ENCODE assay signal across 18 cellular contexts in the genomic region with DNA sequence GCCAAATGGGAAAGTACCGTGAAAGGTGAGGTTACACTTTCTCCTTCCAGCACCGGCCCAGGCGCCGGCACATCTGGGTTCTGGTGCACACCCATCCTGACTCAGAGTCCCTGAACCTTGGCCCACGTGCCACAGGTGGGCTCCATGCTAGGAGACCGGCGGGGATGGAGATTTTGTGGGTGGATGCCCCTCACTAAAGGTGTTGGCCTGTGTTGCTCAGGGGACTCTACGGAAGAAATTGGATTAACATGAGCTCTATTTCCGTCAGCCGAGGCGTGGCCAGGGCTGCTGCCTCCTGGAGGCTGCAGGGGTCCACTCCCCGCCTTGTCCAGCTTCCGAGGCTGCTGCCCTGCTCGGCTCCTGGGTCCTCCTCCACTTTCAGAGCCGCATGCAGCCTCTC. TPM values are rescaled to one million over a fixed set of nuclear protein-coding genes. Genes with fewer than 3 reads are reported as not detected.
A peak's percentile ranks its signal among the peaks of the same experiment; 100 is the strongest.
DNase-seq lines count a peak whose midpoint lies in the region; ATAC-seq, FAIRE-seq and TF ChIP-seq lines count a peak whose summit lies in the region.
"Had no signal": no experiment of that assay in that cellular context is flagged by ENCODE, and none has a peak within 500 bp of the region (broad histone marks: within the 10 kb centered on the region; RNA-seq: fewer than 3 reads in every experiment).

No MANE protein-coding gene starts in this region.

- peaks cover 37% of the 10 kb centered on the region for H3K4me1 ChIP-seq in HepG2 (ENCODE audit: insufficient read depth, low read length)
- H3K4me1 ChIP-seq in right lobe of liver, result no peaks in the 10 kb centered on the region
- H3K4me1 ChIP-seq in neural progenitor cell, result no peaks in the 10 kb centered on the region

- TF ChIP-seq CTCF in HepG2 (CRISPR knock-in tag; IDR thresholded peaks at IDR 0.05) (no peak), right lobe of liver (IDR thresholded peaks at IDR 0.05) (no peak), WERI-Rb-1 (IDR thresholded peaks at IDR 0.05; ENCODE audit: low read depth, low read length) (peak; percentile 29; the same call in 1 of the 2 replicates), neural progenitor cell (IDR thresholded peaks at IDR 0.05) (peak; percentile 11)

- peaks cover 38 to 88% of the 10 kb centered on the region in 2 experiments for H3K36me3 ChIP-seq in HepG2 (replicated peaks in 1 of 2; ENCODE audit: control insufficient read depth in 1 of 2, insufficient read depth in 2 of 2, low read length in 2 of 2)
- peaks cover 0 to 26% (median under 1%) of the 10 kb centered on the region in 4 donors for H3K36me3 ChIP-seq in right lobe of liver
- peaks cover 9% of the 10 kb centered on the region for H3K36me3 ChIP-seq in WERI-Rb-1
- no peaks in the 10 kb centered on the region for H3K36me3 ChIP-seq in neural progenitor cell

- H3K27me3 ChIP-seq in HepG2 (ENCODE audit: control insufficient read depth in 1 of 2, insufficient read depth in 2 of 2, low read length in 2 of 2) (no peaks in the 10 kb centered on the region), right lobe of liver (no peaks in the 10 kb centered on the region), WERI-Rb-1 (ENCODE audit: insufficient read depth, low read depth, severe bottlenecking) (no peaks in the 10 kb centered on the region), neural progenitor cell (no peaks in the 10 kb centered on the region)

- ATAC-seq in HepG2, result no peak
- no peak for ATAC-seq in right lobe of liver
- ATAC-seq in HG02623 (IDR thresholded peaks at IDR 0.05; ENCODE audit: unreplicated experiment), result no peak

- no peak overlapping the region for H3K27ac Mint-ChIP-seq in neural progenitor cell
- H3K27ac Mint-ChIP-seq in activated T-helper 1 cell treated with anti-CD3 and anti-CD28 coated beads, Interleukin-12 subunit alpha, Interleukin-12 subunit beta, Interleukin-2, Interleukin-4 antibody, amounts not matched to agents 30 ng/mL and 10 ng/mL and 1 ng/mL, durations not matched to agents 14 hours and 24 hours and 36 hours, result no peak overlapping the region
- H3K27ac Mint-ChIP-seq: B cell had no signal

- H3K27ac ChIP-seq in HepG2 (ENCODE audit: extremely low read length, insufficient read depth, low read length), result no peak overlapping the region
- H3K27ac ChIP-seq in right lobe of liver, result no peak overlapping the region
- H3K27ac ChIP-seq in WERI-Rb-1, result peak overlapping the region; percentile 98
- H3K27ac ChIP-seq in neural progenitor cell, result no peak overlapping the region
- H3K27ac ChIP-seq: HL-60 had no signal

- POLR2A ChIA-PET in HepG2 (lab: Yijun Ruan, JAX), result no interaction called here

- no peaks in the 10 kb centered on the region for H3F3A ChIP-seq in neural progenitor cell (ENCODE audit: low read depth)

- no peaks in the 10 kb centered on the region for H3K9me3 Mint-ChIP-seq in neural progenitor cell
- H3K9me3 Mint-ChIP-seq in activated T-helper 1 cell treated with anti-CD3 and anti-CD28 coated beads, Interleukin-12 subunit alpha, Interleukin-12 subunit beta, Interleukin-2, Interleukin-4 antibody, amounts not matched to agents 30 ng/mL and 10 ng/mL and 1 ng/mL, durations not matched to agents 14 hours and 24 hours and 36 hours, result no peaks in the 10 kb centered on the region
- H3K9me3 Mint-ChIP-seq: CD4-positive, alpha-beta memory T cell had no signal

- no peak for DNase-seq in HepG2 (ENCODE audit: low spot score)
- DNase-seq in right lobe of liver, result no peak
- DNase-seq in WERI-Rb-1, result peak; percentile 61
- DNase-seq in neural progenitor cell (ENCODE audit: low spot score), result peak; percentile 35
- no peak for DNase-seq in stimulated activated naive CD4-positive, alpha-beta T cell treated with Interleukin-2 at 50 U/mL for 16 hours (lab: John Stamatoyannopoulos, UW)
- DNase-seq in activated T-helper 1 cell treated with anti-CD3 and anti-CD28 coated beads, Interleukin-12 subunit alpha, Interleukin-12 subunit beta, Interleukin-2, Interleukin-4 antibody, amounts not matched to agents 30 ng/mL and 10 ng/mL and 1 ng/mL, durations not matched to agents 14 hours and 24 hours and 36 hours (ENCODE audit: low spot score), result no peak
- no peak for DNase-seq in CD1c-positive myeloid dendritic cell (ENCODE audit: extremely low spot score)
- DNase-seq: C1 segment of cervical spinal cord; CD4-positive, alpha-beta memory T cell; COR-L47; DND-41; GDM1; HCEC 1CT had no signal

- BruUV-seq in HepG2 (replicated peaks; lab: Mats Ljungman, UMichigan), result no TSS peak

- H3K79me2 ChIP-seq in HepG2 (ENCODE audit: insufficient read depth, low read length) (peaks cover 94% of the 10 kb centered on the region), neural progenitor cell (ENCODE audit: low read depth) (no peaks in the 10 kb centered on the region)

- H3K9ac ChIP-seq in HepG2 (ENCODE audit: insufficient read depth, low read depth, low read length) (no peak overlapping the region), neural progenitor cell (no peak overlapping the region)

- H4K20me1 ChIP-seq in HepG2 (ENCODE audit: insufficient read depth, low read length), result peaks cover 94% of the 10 kb centered on the region
- H4K20me1 ChIP-seq in neural progenitor cell (ENCODE audit: low read depth), result peaks cover 7% of the 10 kb centered on the region

- no peak for FAIRE-seq in HepG2 (lab: Jason Lieb, UNC)
- FAIRE-seq: GM19239, H1 had no signal

- H3K4me2 ChIP-seq in HepG2 (ENCODE audit: low read depth, low read length) (no peak overlapping the region), neural progenitor cell (no peak overlapping the region)

- TF ChIP-seq RAD21 in HepG2 (CRISPR knock-in tag; IDR thresholded peaks at IDR 0.05), result no peak

- H3K36me3 Mint-ChIP-seq in neural progenitor cell, result peaks cover 2% of the 10 kb centered on the region
- H3K36me3 Mint-ChIP-seq in activated T-helper 1 cell treated with anti-CD3 and anti-CD28 coated beads, Interleukin-12 subunit alpha, Interleukin-12 subunit beta, Interleukin-2, Interleukin-4 antibody, amounts not matched to agents 30 ng/mL and 10 ng/mL and 1 ng/mL, durations not matched to agents 14 hours and 24 hours and 36 hours (ENCODE audit: low read depth), result peaks cover 8% of the 10 kb centered on the region

- in situ Hi-C loops in HepG2 (cut with HindIII; ENCODE audit: extremely low pct_ligation_motif_present, low pct_unique_long_range_greater_than_20kb), result no loop called here

- TF ChIP-seq EP300 in HepG2 (IDR thresholded peaks at IDR 0.05; ENCODE audit: low read depth in 2 of 2, low read length in 2 of 2), result no peak
- TF ChIP-seq EP300 in HepG2 (CRISPR knock-in tag; IDR thresholded peaks at IDR 0.05; ENCODE audit: borderline replicate concordance), result no peak

- no peak overlapping the region for H3K4me3 Mint-ChIP-seq in neural progenitor cell
- no peak overlapping the region for H3K4me3 Mint-ChIP-seq in activated T-helper 1 cell treated with anti-CD3 and anti-CD28 coated beads, Interleukin-12 subunit alpha, Interleukin-12 subunit beta, Interleukin-2, Interleukin-4 antibody, amounts not matched to agents 30 ng/mL and 10 ng/mL and 1 ng/mL, durations not matched to agents 14 hours and 24 hours and 36 hours
- H3K4me3 Mint-ChIP-seq: B cell; CD4-positive, alpha-beta memory T cell had no signal

- peaks cover 46% of the 10 kb centered on the region for H3K4me1 Mint-ChIP-seq in neural progenitor cell
- H3K4me1 Mint-ChIP-seq in activated T-helper 1 cell treated with anti-CD3 and anti-CD28 coated beads, Interleukin-12 subunit alpha, Interleukin-12 subunit beta, Interleukin-2, Interleukin-4 antibody, amounts not matched to agents 30 ng/mL and 10 ng/mL and 1 ng/mL, durations not matched to agents 14 hours and 24 hours and 36 hours (ENCODE audit: low read depth), result no peaks in the 10 kb centered on the region
- H3K4me1 Mint-ChIP-seq: B cell had no signal

- intact Hi-C loops in HepG2 (cut with micrococcal nuclease; ENCODE audit: unreplicated experiment) (no loop called here), right lobe of liver (cut with DNase I) (no loop called here)
- intact Hi-C loops in activated T-helper 1 cell treated with anti-CD3 and anti-CD28 coated beads, Interleukin-12 subunit alpha, Interleukin-12 subunit beta, Interleukin-2, Interleukin-4 antibody, amounts not matched to agents 30 ng/mL and 10 ng/mL and 1 ng/mL, durations not matched to agents 14 hours and 24 hours and 36 hours (cut with micrococcal nuclease), result no loop called here

- H3K27me3 Mint-ChIP-seq in neural progenitor cell (ENCODE audit: insufficient read depth, low read depth), result no peaks in the 10 kb centered on the region
- H3K27me3 Mint-ChIP-seq in activated T-helper 1 cell treated with anti-CD3 and anti-CD28 coated beads, Interleukin-12 subunit alpha, Interleukin-12 subunit beta, Interleukin-2, Interleukin-4 antibody, amounts not matched to agents 30 ng/mL and 10 ng/mL and 1 ng/mL, durations not matched to agents 14 hours and 24 hours and 36 hours (ENCODE audit: insufficient read depth), result no peaks in the 10 kb centered on the region
- H3K27me3 Mint-ChIP-seq: B cell; CD4-positive, alpha-beta memory T cell had no signal

- CTCF ChIA-PET in HepG2 (lab: Yijun Ruan, JAX; ENCODE audit: low intra/inter-chr PET ratio, low total read pairs), result no interaction called here

- H2AFZ ChIP-seq in HepG2 (ENCODE audit: low read length) (no peak overlapping the region), neural progenitor cell (replicated peaks) (no peak overlapping the region)

- H3K9me3 ChIP-seq in HepG2 (ENCODE audit: low read length) (no peaks in the 10 kb centered on the region), right lobe of liver (no peaks in the 10 kb centered on the region), WERI-Rb-1 (ENCODE audit: severe bottlenecking) (no peaks in the 10 kb centered on the region), neural progenitor cell (ENCODE audit: low read depth) (no peaks in the 10 kb centered on the region)

- WGBS in HepG2 (ENCODE audit: low lambda C conversion rate), result 95% methylated on average over 14 of the region's 15 CpGs
- WGBS in right lobe of liver (ENCODE audit: insufficient coverage, low coverage, low lambda C conversion rate, missing lambda C conversion rate), result 98% methylated on average over 6 of the region's 15 CpGs

- TF ChIP-seq POLR2A in HepG2 (IDR thresholded peaks at IDR 0.05; ENCODE audit: insufficient read depth in 1 of 2, low read depth in 2 of 2, low read length in 2 of 2) (peak in 1 of 2 experiments; percentile 30; a peak in 1 of 4 replicates), right lobe of liver (IDR thresholded peaks at IDR 0.05) (no peak)

- H3K4me3 ChIP-seq in HepG2 (replicated peaks in 1 of 3; ENCODE audit: insufficient read depth in 1 of 3, low read depth in 2 of 3, low read length in 3 of 3), result no peak overlapping the region
- no peak overlapping the region for H3K4me3 ChIP-seq in right lobe of liver
- H3K4me3 ChIP-seq in WERI-Rb-1 (ENCODE audit: low read depth, low read length), result no peak overlapping the region; the same call in 1 of the 2 replicates
- H3K4me3 ChIP-seq in neural progenitor cell, result no peak overlapping the region

RNA-seq across cellular contexts. Expression of a gene that starts 30.8 kb away (rescaled TPM):
- total RNA-seq in HepG2 (2016; rRNA removed; fragmentation: Illumina TruSeq; extraction: Trizol) (81.3 and 92.4 TPM in 2 replicates), right lobe of liver (10 to 100 TPM; 20.6 to 56.9 (median 31.1) TPM), neural progenitor cell (ENCODE audit: low replicate concordance) (5.8 and 19.8 TPM in 2 replicates)
- 18.3 and 22.9 TPM in 2 replicates for total RNA-seq in HepG2 (2016; cell fraction: cytosol; rRNA removed; fragmentation: Illumina TruSeq; extraction: Trizol; ENCODE audit: low read depth)
- total RNA-seq in HepG2 (2016; cell fraction: insoluble cytoplasmic fraction; rRNA removed; fragmentation: Illumina TruSeq; extraction: Trizol), result 64.5 and 91.5 TPM in 2 replicates
- 33.7 and 38.0 TPM in 2 replicates for total RNA-seq in HepG2 (2016; cell fraction: membrane; rRNA removed; fragmentation: Illumina TruSeq; extraction: Trizol)
- total RNA-seq in HepG2 (2016; cell fraction: nucleus; rRNA removed; fragmentation: Illumina TruSeq; extraction: Trizol), result 94.4 and 107 TPM in 2 replicates
- polyA plus RNA-seq in HepG2 (2011; rRNA removed), result 101 and 118 TPM in 2 replicates
- 51.6 and 63.1 TPM in 2 replicates for polyA plus RNA-seq in HepG2 (2011; cell fraction: cytosol; rRNA removed)
- polyA plus RNA-seq in HepG2 (2011; cell fraction: nucleus; rRNA removed), result 393 and 579 TPM in 2 replicates
- 75.5 and 101 TPM in 2 replicates for polyA plus RNA-seq in HepG2 (2012)
- 6.1 and 6.4 TPM in 2 replicates for polyA plus RNA-seq in HepG2 (2016; cell fraction: cytosol; fragmentation: Illumina TruSeq; extraction: Trizol; ENCODE audit: low read depth)
- 57.9 and 71.3 TPM in 2 replicates for polyA plus RNA-seq in HepG2 (2016; cell fraction: insoluble cytoplasmic fraction; fragmentation: Illumina TruSeq; extraction: Trizol; ENCODE audit: low read depth)
- polyA plus RNA-seq in HepG2 (2016; cell fraction: membrane; fragmentation: Illumina TruSeq; extraction: Trizol; ENCODE audit: low read depth), result 18.2 and 18.3 TPM in 2 replicates
- polyA plus RNA-seq in HepG2 (2016; cell fraction: nucleus; fragmentation: Illumina TruSeq; extraction: Trizol; ENCODE audit: insufficient read depth, low read depth), result 256 and 269 TPM in 2 replicates
- 29.6 and 164 TPM in 2 replicates for polyA minus RNA-seq in HepG2 (2011; rRNA and poly(A)+ RNA removed; ENCODE audit: low replicate concordance)
- 53.4 and 63.9 TPM in 2 replicates for polyA minus RNA-seq in HepG2 (2011; cell fraction: cytosol; rRNA and poly(A)+ RNA removed)
- polyA minus RNA-seq in HepG2 (2011; cell fraction: nucleus; rRNA and poly(A)+ RNA removed), result 202 and 208 TPM in 2 replicates
- 40.7 and 41.3 TPM in 2 replicates for total RNA-seq in activated T-helper 1 cell treated with anti-CD3 and anti-CD28 coated beads, Interleukin-12 subunit alpha, Interleukin-12 subunit beta, Interleukin-2, Interleukin-4 antibody, amounts not matched to agents 30 ng/mL and 10 ng/mL and 1 ng/mL, durations not matched to agents 14 hours and 24 hours and 36 hours

RNA-seq across cellular contexts. Expression of a gene that starts 35.6 kb away (rescaled TPM):
- total RNA-seq in HepG2 (2016; rRNA removed; fragmentation: Illumina TruSeq; extraction: Trizol) (7.2 and 8.6 TPM in 2 replicates), right lobe of liver (1 to 10 TPM; 1.7 to 5.5 (median 3.9) TPM), neural progenitor cell (ENCODE audit: low replicate concordance) (4.8 and 6.7 TPM in 2 replicates)
- total RNA-seq in HepG2 (2016; cell fraction: cytosol; rRNA removed; fragmentation: Illumina TruSeq; extraction: Trizol; ENCODE audit: low read depth), result 20.8 and 21.6 TPM in 2 replicates
- 6.9 and 8.1 TPM in 2 replicates for total RNA-seq in HepG2 (2016; cell fraction: insoluble cytoplasmic fraction; rRNA removed; fragmentation: Illumina TruSeq; extraction: Trizol)
- 15.4 and 16.2 TPM in 2 replicates for total RNA-seq in HepG2 (2016; cell fraction: membrane; rRNA removed; fragmentation: Illumina TruSeq; extraction: Trizol)
- total RNA-seq in HepG2 (2016; cell fraction: nucleus; rRNA removed; fragmentation: Illumina TruSeq; extraction: Trizol), result 6.3 TPM in 2 replicates
- polyA plus RNA-seq in HepG2 (2011; rRNA removed), result 2.0 and 2.8 TPM in 2 replicates
- 1.3 and 3.1 TPM in 2 replicates for polyA plus RNA-seq in HepG2 (2011; cell fraction: cytosol; rRNA removed)
- polyA plus RNA-seq in HepG2 (2011; cell fraction: nucleus; rRNA removed), result 4.1 and 5.0 TPM in 2 replicates
- 3.8 and 4.5 TPM in 2 replicates for polyA plus RNA-seq in HepG2 (2012)
- 14.5 and 18.3 TPM in 2 replicates for polyA plus RNA-seq in HepG2 (2016; cell fraction: cytosol; fragmentation: Illumina TruSeq; extraction: Trizol; ENCODE audit: low read depth)
- polyA plus RNA-seq in HepG2 (2016; cell fraction: insoluble cytoplasmic fraction; fragmentation: Illumina TruSeq; extraction: Trizol; ENCODE audit: low read depth), result 6.1 and 7.7 TPM in 2 replicates
- polyA plus RNA-seq in HepG2 (2016; cell fraction: membrane; fragmentation: Illumina TruSeq; extraction: Trizol; ENCODE audit: low read depth), result 13.5 and 16.8 TPM in 2 replicates
- 7.1 and 7.6 TPM in 2 replicates for polyA plus RNA-seq in HepG2 (2016; cell fraction: nucleus; fragmentation: Illumina TruSeq; extraction: Trizol; ENCODE audit: insufficient read depth, low read depth)
- 2.1 and 2.6 TPM in 2 replicates for polyA minus RNA-seq in HepG2 (2011; rRNA and poly(A)+ RNA removed; ENCODE audit: low replicate concordance)
- 0.79 and 1.4 TPM in 2 replicates for polyA minus RNA-seq in HepG2 (2011; cell fraction: cytosol; rRNA and poly(A)+ RNA removed)
- 3.7 and 5.0 TPM in 2 replicates for polyA minus RNA-seq in HepG2 (2011; cell fraction: nucleus; rRNA and poly(A)+ RNA removed)
- 9.9 and 10.9 TPM in 2 replicates for total RNA-seq in activated T-helper 1 cell treated with anti-CD3 and anti-CD28 coated beads, Interleukin-12 subunit alpha, Interleukin-12 subunit beta, Interleukin-2, Interleukin-4 antibody, amounts not matched to agents 30 ng/mL and 10 ng/mL and 1 ng/mL, durations not matched to agents 14 hours and 24 hours and 36 hours

RNA-seq across cellular contexts. Expression of a gene that starts 39.3 kb away (rescaled TPM):
- 15.7 and 30.6 TPM in 2 replicates for total RNA-seq in HepG2 (2016; rRNA removed; fragmentation: Illumina TruSeq; extraction: Trizol)
- total RNA-seq in HepG2 (2016; cell fraction: cytosol; rRNA removed; fragmentation: Illumina TruSeq; extraction: Trizol; ENCODE audit: low read depth), result 5.5 and 7.0 TPM in 2 replicates
- total RNA-seq in HepG2 (2016; cell fraction: insoluble cytoplasmic fraction; rRNA removed; fragmentation: Illumina TruSeq; extraction: Trizol), result 15.9 and 27.1 TPM in 2 replicates
- 24.8 and 26.3 TPM in 2 replicates for total RNA-seq in HepG2 (2016; cell fraction: membrane; rRNA removed; fragmentation: Illumina TruSeq; extraction: Trizol)
- total RNA-seq in HepG2 (2016; cell fraction: nucleus; rRNA removed; fragmentation: Illumina TruSeq; extraction: Trizol), result 22.0 and 22.3 TPM in 2 replicates
- polyA plus RNA-seq in HepG2 (2011; rRNA removed), result 37.4 and 37.9 TPM in 2 replicates
- polyA plus RNA-seq in HepG2 (2011; cell fraction: cytosol; rRNA removed), result 18.1 and 36.3 TPM in 2 replicates
- polyA plus RNA-seq in HepG2 (2011; cell fraction: nucleus; rRNA removed), result 15.1 and 23.4 TPM in 2 replicates
- 68.5 and 98.3 TPM in 2 replicates for polyA plus RNA-seq in HepG2 (2012)
- polyA plus RNA-seq in HepG2 (2016; cell fraction: cytosol; fragmentation: Illumina TruSeq; extraction: Trizol; ENCODE audit: low read depth), result 9.9 and 13.1 TPM in 2 replicates
- polyA plus RNA-seq in HepG2 (2016; cell fraction: insoluble cytoplasmic fraction; fragmentation: Illumina TruSeq; extraction: Trizol; ENCODE audit: low read depth), result 65.5 and 71.9 TPM in 2 replicates
- 26.7 and 27.4 TPM in 2 replicates for polyA plus RNA-seq in HepG2 (2016; cell fraction: membrane; fragmentation: Illumina TruSeq; extraction: Trizol; ENCODE audit: low read depth)
- 42.6 and 45.0 TPM in 2 replicates for polyA plus RNA-seq in HepG2 (2016; cell fraction: nucleus; fragmentation: Illumina TruSeq; extraction: Trizol; ENCODE audit: insufficient read depth, low read depth)
- 13.2 and 15.8 TPM in 2 replicates for polyA minus RNA-seq in HepG2 (2011; rRNA and poly(A)+ RNA removed; ENCODE audit: low replicate concordance)
- polyA minus RNA-seq in HepG2 (2011; cell fraction: cytosol; rRNA and poly(A)+ RNA removed), result 22.2 and 35.4 TPM in 2 replicates
- polyA minus RNA-seq in HepG2 (2011; cell fraction: nucleus; rRNA and poly(A)+ RNA removed), result 23.0 and 32.7 TPM in 2 replicates
- 10 to 100 TPM; 16.5 to 48.8 (median 25.6) TPM for total RNA-seq in right lobe of liver
- total RNA-seq in neural progenitor cell (ENCODE audit: low replicate concordance), result 32.5 and 39.1 TPM in 2 replicates
- total RNA-seq in activated T-helper 1 cell treated with anti-CD3 and anti-CD28 coated beads, Interleukin-12 subunit alpha, Interleukin-12 subunit beta, Interleukin-2, Interleukin-4 antibody, amounts not matched to agents 30 ng/mL and 10 ng/mL and 1 ng/mL, durations not matched to agents 14 hours and 24 hours and 36 hours, result 39.9 and 40.8 TPM in 2 replicates

Comparison
In these comparisons a context has a peak if more than half of its experiments do, and no peak if none do; other contexts are left out.
1. DNase-seq: peak in WERI-Rb-1 (single experiment) and neural progenitor cell (single experiment); none in HepG2 (single experiment), right lobe of liver (0 of 3), stimulated activated naive CD4-positive, alpha-beta T cell treated with Interleukin-2 at 50 U/mL for 16 hours (single experiment), activated T-helper 1 cell treated with anti-CD3 and anti-CD28 coated beads, Interleukin-12 subunit alpha, Interleukin-12 subunit beta, Interleukin-2, Interleukin-4 antibody, amounts not matched to agents 30 ng/mL and 10 ng/mL and 1 ng/mL, durations not matched to agents 14 hours and 24 hours and 36 hours (single experiment) and CD1c-positive myeloid dendritic cell (single experiment).
2. CTCF ChIP-seq: peak in WERI-Rb-1 (single experiment) and neural progenitor cell (single experiment); none in HepG2 (single experiment) and right lobe of liver (0 of 4).